12 cellular contexts compared by ENCODE assay signal in genomic region chr10:79436066-79436849, GRCh38. TPM values are rescaled to one million over a fixed set of nuclear protein-coding genes. Genes with fewer than 3 reads are reported as not detected.
A peak's percentile ranks its signal among the peaks of the same experiment; 100 is the strongest.
DNase-seq lines count a peak whose midpoint lies in the region; ATAC-seq and TF ChIP-seq lines count a peak whose summit lies in the region.
"Had no signal": no experiment of that assay in that cellular context is flagged by ENCODE, and none has a peak within 500 bp of the region (broad histone marks: within the 10 kb centered on the region; RNA-seq: fewer than 3 reads in every experiment).

No MANE protein-coding gene starts in this region.

- peaks cover 34% of the 10 kb centered on the region for H3K4me1 Mint-ChIP-seq in stimulated activated naive CD8-positive, alpha-beta T cell treated with anti-CD3 and anti-CD28 coated beads, Interleukin-15, amount 100 ng/mL, for 72 hours

- no TSS peak for BruUV-seq in PC-3 (replicated peaks; lab: Mats Ljungman, UMichigan)

- H3K4me2 ChIP-seq in PC-3 (ENCODE audit: low read length), result peak overlapping the region; percentile 61
- H3K4me2 ChIP-seq: GM23338 had no signal

- peaks cover 41% of the 10 kb centered on the region for H3K27me3 Mint-ChIP-seq in stimulated activated naive CD8-positive, alpha-beta T cell treated with anti-CD3 and anti-CD28 coated beads, Interleukin-15, amount 100 ng/mL, for 72 hours

- H3K4me1 ChIP-seq in PC-3 (ENCODE audit: insufficient read depth, low read length) (peaks cover 74% of the 10 kb centered on the region), mesodermal cell (ENCODE audit: control insufficient read depth, insufficient read depth, low read length, poor library complexity, severe bottlenecking) (peaks cover 40% of the 10 kb centered on the region)

- ATAC-seq in PC-3 (0 out of 2 replicates have a peak, but pooled peaks have one; percentile 0), GM19324 (IDR thresholded peaks at IDR 0.05; ENCODE audit: low FRiP score, unreplicated experiment) (no peak), GM19455 (IDR thresholded peaks at IDR 0.05; ENCODE audit: unreplicated experiment) (no peak)
- no peak for ATAC-seq in stimulated activated naive CD8-positive, alpha-beta T cell treated with anti-CD3 and anti-CD28 coated beads, Interleukin-15, amount 100 ng/mL, for 72 hours

- no peaks in the 10 kb centered on the region for H3K36me3 ChIP-seq in PC-3 (ENCODE audit: low read depth, low read length)
- peaks cover 47% of the 10 kb centered on the region for H3K36me3 ChIP-seq in mesodermal cell (ENCODE audit: control insufficient read depth, insufficient read depth, low read length)

- peak overlapping the region; percentile 75 for H3K9ac ChIP-seq in PC-3 (ENCODE audit: low read length)

- H3K9me2 ChIP-seq in PC-3 (replicated peaks; ENCODE audit: low read length), result no peaks in the 10 kb centered on the region

- no peaks in the 10 kb centered on the region for H3K27me3 ChIP-seq in PC-3 (ENCODE audit: low read length)

- H3K9me3 Mint-ChIP-seq in stimulated activated naive CD8-positive, alpha-beta T cell treated with anti-CD3 and anti-CD28 coated beads, Interleukin-15, amount 100 ng/mL, for 72 hours, result no peaks in the 10 kb centered on the region
- H3K9me3 Mint-ChIP-seq: activated CD4-positive, alpha-beta T cell treated with anti-CD3 and anti-CD28 coated beads, Interleukin-2, amount 10 ng/mL, durations not matched to agents 24 days and 14 days; GM23338 had no signal

- H3K27ac Mint-ChIP-seq in stimulated activated naive CD8-positive, alpha-beta T cell treated with anti-CD3 and anti-CD28 coated beads, Interleukin-15, amount 100 ng/mL, for 72 hours, result peak overlapping the region; percentile 47 to 59
- H3K27ac Mint-ChIP-seq: activated CD4-positive, alpha-beta T cell treated with anti-CD3 and anti-CD28 coated beads, Interleukin-2, amount 10 ng/mL, durations not matched to agents 24 days and 14 days; GM23338 had no signal

- H3F3A ChIP-seq in PC-3 (ENCODE audit: low read length, unreplicated experiment), result peaks cover 8% of the 10 kb centered on the region

- intact Hi-C loops in PC-3 (cut with micrococcal nuclease), result no loop called here

- peak overlapping the region; percentile 36; the same call in 1 of the 2 replicates for H3K4me3 ChIP-seq in PC-3 (ENCODE audit: low read length)
- no peak overlapping the region for H3K4me3 ChIP-seq in mesodermal cell (ENCODE audit: extremely low read depth, insufficient read depth, low read length, poor library complexity, severe bottlenecking)
- H3K4me3 ChIP-seq: GM23338 had no signal

- CTCF ChIA-PET in PC-3 (lab: Charles Lee), result interaction anchor here (1.0 to 2.5 kb wide), 2 partner anchors 10 to 62 kb away, joined by 3 to 15 read pairs; partner anchors contain the start of gene ZCCHC24

- H3K27ac ChIP-seq in PC-3 (ENCODE audit: low read length), result peak overlapping the region; percentile 82
- H3K27ac ChIP-seq in cingulate gyrus (ENCODE audit: low read depth, low read length), result peak overlapping the region; percentile 95
- peak overlapping the region; percentile 23 for H3K27ac ChIP-seq in mesodermal cell (ENCODE audit: low read depth, low read length, severe bottlenecking)

- no peak overlapping the region for H2AFZ ChIP-seq in PC-3 (ENCODE audit: low read length)
- H2AFZ ChIP-seq: GM23338 had no signal

- no peak for TF ChIP-seq CTCF in PC-3 (conservative IDR thresholded peaks at IDR 0.05; ENCODE audit: low read depth, low read length)

- H4K20me1 ChIP-seq in PC-3 (ENCODE audit: low read length), result peaks cover 10% of the 10 kb centered on the region; the same call in 1 of the 2 replicates

- POLR2A ChIA-PET in PC-3 (lab: Charles Lee; ENCODE audit: unreplicated experiment), result no interaction called here

- WGBS in mesodermal cell (ENCODE audit: insufficient coverage in 2 of 2), 2 experiments, result 94 to 97% methylated on average over 12 to 15 of the region's 17 CpGs

- H3K9me3 ChIP-seq in PC-3 (ENCODE audit: low read length), result no peaks in the 10 kb centered on the region
- no peaks in the 10 kb centered on the region for H3K9me3 ChIP-seq in mesodermal cell (ENCODE audit: control insufficient read depth, low read length)

- DNase-seq in PC-3 (no peak), islet precursor cell (no peak), H4 (ENCODE audit: low spot score) (no peak)
- DNase-seq in stimulated activated naive CD8-positive, alpha-beta T cell treated with anti-CD3 and anti-CD28 coated beads, Interleukin-15, amount 100 ng/mL, for 72 hours, result no peak
- DNase-seq: activated CD4-positive, alpha-beta T cell treated with anti-CD3 and anti-CD28 coated beads, Interleukin-2, amount 10 ng/mL, durations not matched to agents 24 days and 14 days; activated naive CD4-positive, alpha-beta T cell; NCI-H1436 treated with DMSO at 0.1 percent for 48 hours had no signal

- peak overlapping the region in 1 of 2 donors; percentile 2 for H3K4me3 Mint-ChIP-seq in stimulated activated naive CD8-positive, alpha-beta T cell treated with anti-CD3 and anti-CD28 coated beads, Interleukin-15, amount 100 ng/mL, for 72 hours
- H3K4me3 Mint-ChIP-seq: activated CD4-positive, alpha-beta T cell treated with anti-CD3 and anti-CD28 coated beads, Interleukin-2, amount 10 ng/mL, durations not matched to agents 24 days and 14 days; GM23338 had no signal

- H3K79me2 ChIP-seq in PC-3 (ENCODE audit: low read length), result peaks cover 63% of the 10 kb centered on the region

RNA-seq across cellular contexts. Expression of gene ZCCHC24, which starts 9.2 kb away (rescaled TPM):
- total RNA-seq in PC-3 (2014; rRNA removed), result 32.9 and 40.7 TPM in 2 replicates
- polyA plus RNA-seq in mesodermal cell (2013, experiment 1 of 2), result 43.7 TPM
- 41.4 TPM for polyA plus RNA-seq in mesodermal cell (2013, experiment 2 of 2)
- total RNA-seq in H4 (2014; rRNA removed; shearing (Covaris generic)), result 8.7 and 8.8 TPM in 2 replicates

Comparison
In these comparisons a context has a peak if more than half of its experiments do, and no peak if none do; other contexts are left out.
1. H3K27ac ChIP-seq: peak in every context shown above with its lines; median percentile 95 in cingulate gyrus; 82 in PC-3; 23 in mesodermal cell.